In genomic region chr21:39379986-39380891, GRCh38 we compare ENCODE assay signal across 8 cellular contexts. TPM values are rescaled to one million over a fixed set of nuclear protein-coding genes. Genes with fewer than 3 reads are reported as not detected.
DNase-seq lines count a peak whose midpoint lies in the region; ATAC-seq and TF ChIP-seq lines count a peak whose summit lies in the region.

No MANE protein-coding gene starts in this region.

- H3K23ac ChIP-seq in trophoblast cell (ENCODE audit: low read length), result no peak overlapping the region

- peak in 1 of 2 donors; percentile 80 for TF ChIP-seq POLR2A in heart left ventricle (IDR thresholded peaks at IDR 0.05)
- peak; percentile 80 for TF ChIP-seq POLR2A in transverse colon (IDR thresholded peaks at IDR 0.05)

- no peak overlapping the region for H2BK12ac ChIP-seq in trophoblast cell (ENCODE audit: low read length)

- TF ChIP-seq CTCF in GM12865 (IDR thresholded peaks at IDR 0.05; ENCODE audit: insufficient read depth, low read depth, low read length, missing control alignments) (no peak), SU-DHL-6 (IDR thresholded peaks at IDR 0.05; ENCODE audit: insufficient read depth, low read length, poor library complexity, severe bottlenecking) (no peak), heart left ventricle (IDR thresholded peaks at IDR 0.05) (no peak), transverse colon (IDR thresholded peaks at IDR 0.05) (no peak)

- peak overlapping the region; percentile 39 for H4K12ac ChIP-seq in trophoblast cell (ENCODE audit: low read depth, low read length)

- no peaks in the 10 kb centered on the region for H3K27me3 ChIP-seq in SU-DHL-6 (ENCODE audit: low read length)
- no peaks in the 10 kb centered on the region for H3K27me3 ChIP-seq in adipocyte (replicated peaks; ENCODE audit: control insufficient read depth, insufficient read depth, low read length)
- H3K27me3 ChIP-seq in heart left ventricle, result peaks cover 0 to 4% (median 0%) of the 10 kb centered on the region in 9 donors
- no peaks in the 10 kb centered on the region for H3K27me3 ChIP-seq in trophoblast cell (ENCODE audit: insufficient read depth, low read length)
- H3K27me3 ChIP-seq in transverse colon, result no peaks in the 10 kb centered on the region

- H3K9me3 ChIP-seq in SU-DHL-6 (ENCODE audit: insufficient read depth, low read length) (no peaks in the 10 kb centered on the region), adipocyte (ENCODE audit: control insufficient read depth, low read length) (no peaks in the 10 kb centered on the region), heart left ventricle (no peaks in the 10 kb centered on the region), trophoblast cell (ENCODE audit: insufficient read depth, low read depth, low read length) (no peaks in the 10 kb centered on the region), transverse colon (no peaks in the 10 kb centered on the region)

- H2AFZ ChIP-seq in SU-DHL-6 (ENCODE audit: low read depth, low read length, severe bottlenecking) (peak overlapping the region; percentile 94), trophoblast cell (ENCODE audit: insufficient read depth, low read length, poor library complexity) (peak overlapping the region; percentile 94)

- intact Hi-C loops in heart left ventricle (cut with DNase I) (loop anchor here in 5 of 10 donors (1.0 to 10.0 kb wide), 6 partner anchors 8 to 195 kb away; partner anchors contain the start of genes PSMG1 (in 3 of the 5), HMGN1 (in 2 of the 5), BRWD1 (in 1 of the 5) and LCA5L (in 1 of the 5)), transverse colon (cut with DNase I; ENCODE audit: low total_unique reads) (no loop called here)

- H2BK120ac ChIP-seq in trophoblast cell (ENCODE audit: insufficient read depth, low read length, poor library complexity), result no peak overlapping the region

- peak; percentile 94 for DNase-seq in GM12865 (ENCODE audit: low read depth)
- peak; percentile 93 to 97 (median 96) for DNase-seq in NCI-H1417 (lab: John Stamatoyannopoulos, UW)
- DNase-seq in adipocyte (ENCODE audit: low read depth), result peak; percentile 98
- DNase-seq in heart left ventricle, result peak; percentile 95 to 99 (median 98)
- peak; percentile 97 to 99 for DNase-seq in trophoblast cell
- DNase-seq in transverse colon, result peak; percentile 94

- H2BK5ac ChIP-seq in trophoblast cell (ENCODE audit: low read depth, low read length, poor library complexity), result no peak overlapping the region

- ATAC-seq in HG02763 (IDR thresholded peaks at IDR 0.05; ENCODE audit: unreplicated experiment), result peak; percentile 98
- ATAC-seq in heart left ventricle, result peak; percentile 96 to 99 (median 99)

- H4K91ac ChIP-seq in trophoblast cell (ENCODE audit: low read depth, low read length), result peak overlapping the region; percentile 71

- peak overlapping the region; percentile 59 for H3K14ac ChIP-seq in trophoblast cell (ENCODE audit: low read length)

- H3K36me3 ChIP-seq in SU-DHL-6 (ENCODE audit: low read length) (no peaks in the 10 kb centered on the region), adipocyte (ENCODE audit: control insufficient read depth, insufficient read depth, low read length, severe bottlenecking) (no peaks in the 10 kb centered on the region), heart left ventricle (no peaks in the 10 kb centered on the region), trophoblast cell (ENCODE audit: control insufficient read depth in 1 of 2, insufficient read depth in 2 of 2, low read length in 2 of 2) (no peaks in the 10 kb centered on the region), transverse colon (no peaks in the 10 kb centered on the region)

- TF ChIP-seq EP300 in transverse colon (IDR thresholded peaks at IDR 0.05; ENCODE audit: low read depth), result no peak

- H3K27ac ChIP-seq in SU-DHL-6 (ENCODE audit: low read depth, low read length) (peak overlapping the region; percentile 47), heart left ventricle (peak overlapping the region; percentile 79 to 97 (median 88)), trophoblast cell (ENCODE audit: low read depth, low read length) (no peak overlapping the region), transverse colon (peak overlapping the region; percentile 88 to 96 (median 92))

- H3K4me3 ChIP-seq in GM12865 (ENCODE audit: low read depth, low read length) (peak overlapping the region; percentile 79), SU-DHL-6 (ENCODE audit: insufficient read depth, low read length, poor library complexity, severe bottlenecking) (peak overlapping the region; percentile 99), adipocyte (ENCODE audit: low read length) (peak overlapping the region; percentile 99), heart left ventricle (peak overlapping the region; percentile 49 to 99 (median 82)), trophoblast cell (ENCODE audit: low read depth, low read length) (peak overlapping the region; percentile 85), transverse colon (peak overlapping the region; percentile 64 to 95 (median 72))

- 0 to 1% (median 1%) methylated on average over 61 to 65 of the region's 65 CpGs for WGBS in heart left ventricle, 4 donors
- WGBS in trophoblast cell (ENCODE audit: extremely low coverage, insufficient coverage, insufficient read length), result no CpG with 5 or more reads among the region's 65 CpGs
- 1 to 3% methylated on average over 9 to 59 of the region's 65 CpGs for WGBS in transverse colon (ENCODE audit: low coverage in 1 of 2), 2 donors

- in situ Hi-C loops in transverse colon (cut with MboI; ENCODE audit: low pct_ligation_motif_present in 1 of 4, low pct_unique_long_range_greater_than_20kb in 1 of 4, low sequenced_read_pairs in 3 of 4), result loop anchor here in 2 of 4 donors (10.0 to 25.0 kb wide), 2 partner anchors 65 to 193 kb away; partner anchors contain the start of genes BRWD1 (in 1 of the 2) and PSMG1 (in 1 of the 2)

- no peaks in the 10 kb centered on the region for H3K79me1 ChIP-seq in trophoblast cell (ENCODE audit: low read length)

- H3K4me1 ChIP-seq in adipocyte (ENCODE audit: control insufficient read depth, insufficient read depth, low read length) (peaks cover 14% of the 10 kb centered on the region), heart left ventricle (peaks cover 0 to 20% (median 10%) of the 10 kb centered on the region in 12 donors), trophoblast cell (ENCODE audit: control insufficient read depth in 1 of 2, insufficient read depth in 2 of 2, low read length in 2 of 2) (peaks cover 3 to 4% of the 10 kb centered on the region in 2 experiments), transverse colon (peaks cover 0 to 23% (median 9%) of the 10 kb centered on the region in 4 donors)

- peak overlapping the region; percentile 51 for H3K4ac ChIP-seq in trophoblast cell (ENCODE audit: low read depth, low read length)

- no peaks in the 10 kb centered on the region for H4K20me1 ChIP-seq in SU-DHL-6 (ENCODE audit: low read depth, low read length)

- H3K9ac ChIP-seq in SU-DHL-6 (ENCODE audit: low read length), result peak overlapping the region; percentile 92
- H3K9ac ChIP-seq in adipocyte (ENCODE audit: low read length), result peak overlapping the region; percentile 94
- peak overlapping the region; percentile 64 for H3K9ac ChIP-seq in trophoblast cell (ENCODE audit: low read length)

- no peaks in the 10 kb centered on the region for H3F3A ChIP-seq in SU-DHL-6 (ENCODE audit: insufficient read depth)

- H2AK5ac ChIP-seq in trophoblast cell (ENCODE audit: low read length), result no peak overlapping the region

- peak overlapping the region; percentile 94 for H4K8ac ChIP-seq in trophoblast cell (ENCODE audit: low read depth, low read length)

- peak overlapping the region; percentile 25 for H3K18ac ChIP-seq in trophoblast cell (ENCODE audit: low read length)

- peaks cover 13% of the 10 kb centered on the region for H3K79me2 ChIP-seq in SU-DHL-6 (ENCODE audit: insufficient read depth, low read length)
- H3K79me2 ChIP-seq in trophoblast cell (ENCODE audit: control insufficient read depth, insufficient read depth, low read length, poor library complexity), result peaks cover 1% of the 10 kb centered on the region

- H3K9me2 ChIP-seq in SU-DHL-6 (replicated peaks; ENCODE audit: insufficient read depth, low read length), result no peaks in the 10 kb centered on the region

- H3K4me2 ChIP-seq in SU-DHL-6 (ENCODE audit: low read depth, low read length, poor library complexity, severe bottlenecking) (peak overlapping the region; percentile 94), trophoblast cell (ENCODE audit: low read length) (peak overlapping the region; percentile 89)

RNA-seq across cellular contexts. Expression of gene HMGN1, which starts 31.4 kb away (rescaled TPM):
- 100 to 1,000 TPM in 1 of 9 donors, 10 to 100 TPM in 8; 35.9 to 108 (median 55.5) TPM for total RNA-seq in heart left ventricle
- 10 to 100 TPM; 37.0 to 39.0 TPM for polyA plus RNA-seq in heart left ventricle
- 433 and 454 TPM in 2 replicates for polyA plus RNA-seq in trophoblast cell (2013)
- 100 to 1,000 TPM in 2 of 4 donors, 10 to 100 TPM in 2; 51.1 to 277 (median 99.7) TPM for total RNA-seq in transverse colon
